8 cellular contexts compared by ENCODE assay signal in the genomic region with DNA sequence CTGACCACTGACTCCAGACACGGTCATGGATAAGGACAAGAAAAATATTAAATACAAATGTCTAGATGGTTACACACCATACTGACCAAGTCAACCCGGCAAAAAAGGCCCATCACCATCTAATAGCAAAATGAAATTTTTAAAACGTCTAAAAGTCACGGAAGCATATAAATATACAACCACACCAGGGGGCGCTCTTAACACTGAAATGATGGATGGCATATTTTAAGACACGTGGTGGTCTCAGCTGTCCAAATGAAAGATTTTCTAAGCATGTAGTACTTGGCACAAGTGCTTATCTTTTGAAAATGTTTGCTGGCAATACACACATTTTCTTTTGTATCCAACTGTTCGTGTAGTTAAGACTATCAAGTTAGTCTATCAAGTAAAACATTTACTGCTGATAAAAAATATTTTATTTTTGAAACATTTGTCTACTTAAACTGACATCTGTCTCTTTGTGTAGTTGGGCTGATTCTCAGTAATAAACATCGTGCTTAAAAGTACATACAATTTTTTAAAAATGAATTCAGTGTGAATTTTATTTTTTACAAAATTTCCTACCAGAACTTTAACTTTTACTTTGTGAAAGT.
A peak's percentile ranks its signal among the peaks of the same experiment; 100 is the strongest.
DNase-seq lines count a peak whose midpoint lies in the region; ATAC-seq, FAIRE-seq and TF ChIP-seq lines count a peak whose summit lies in the region.

No MANE protein-coding gene starts in this region.

- H3K27me3 Mint-ChIP-seq in activated T-cell treated with anti-CD3 and anti-CD28 coated beads, Interleukin-2, amount 50 U/mL, for 4 hours (ENCODE audit: low read depth) = no peaks in the 10 kb centered on the region

- POLR2A ChIA-PET in GM10248 (lab: Yijun Ruan, JAX) = no interaction called here

- peak; percentile 26 for DNase-seq in GM10248 (ENCODE audit: extremely low spot score)
- DNase-seq in NOMO-1 treated with DMSO at 0.1 percent for 48 hours (lab: John Stamatoyannopoulos, UW; ENCODE audit: unreplicated experiment) = peak; percentile 54
- peak; percentile 12 for DNase-seq in activated T-cell treated with anti-CD3 and anti-CD28 coated beads, Interleukin-2, amount 50 U/mL, for 4 hours
- DNase-seq in head of caudate nucleus = peak in 35 of 42 donors; percentile 13 to 88 (median 62)
- peak; percentile 56 for DNase-seq in smooth muscle cell of the brain vasculature (ENCODE audit: low read depth, low spot score)

- ATAC-seq in HG03342 (IDR thresholded peaks at IDR 0.05; ENCODE audit: unreplicated experiment) (peak; percentile 69), HG02973 (IDR thresholded peaks at IDR 0.05; ENCODE audit: unreplicated experiment) (no peak)
- ATAC-seq in activated T-cell treated with anti-CD3 and anti-CD28 coated beads, Interleukin-2, amount 50 U/mL, for 4 hours = no peak

- CTCF ChIA-PET in GM10248 (lab: Yijun Ruan, JAX) = interaction anchor here (1.1 to 3.1 kb wide), 11 partner anchors 8 to 539 kb away, joined by 3 to 24 read pairs (median 5); no protein-coding TSS in a partner anchor

- H3K4me3 Mint-ChIP-seq in activated T-cell treated with anti-CD3 and anti-CD28 coated beads, Interleukin-2, amount 50 U/mL, for 4 hours = no peak overlapping the region

- intact Hi-C loops in head of caudate nucleus (cut with DNase I) = loop anchor here (5.0 to 10.0 kb wide), 2 partner anchors 188 to 540 kb away; a partner anchor contains a TSS

- peak; percentile 68 for TF ChIP-seq CTCF in GM10248 (IDR thresholded peaks at IDR 0.05; ENCODE audit: control extremely low read depth, extremely low read depth, low read depth, missing control alignments)

- no peaks in the 10 kb centered on the region for H3K9me3 Mint-ChIP-seq in activated T-cell treated with anti-CD3 and anti-CD28 coated beads, Interleukin-2, amount 50 U/mL, for 4 hours

- peak; percentile 72 for FAIRE-seq in A204.1 (lab: Jason Lieb, UNC)

- H3K4me1 Mint-ChIP-seq in activated T-cell treated with anti-CD3 and anti-CD28 coated beads, Interleukin-2, amount 50 U/mL, for 4 hours (ENCODE audit: low read depth) = no peaks in the 10 kb centered on the region

- H3K36me3 Mint-ChIP-seq in activated T-cell treated with anti-CD3 and anti-CD28 coated beads, Interleukin-2, amount 50 U/mL, for 4 hours (ENCODE audit: insufficient read depth) = no peaks in the 10 kb centered on the region

Comparison
In these comparisons a context has a peak if more than half of its experiments do, and no peak if none do; other contexts are left out.
1. DNase-seq: peak in every context shown above with its lines; median percentile 62 in head of caudate nucleus; 56 in smooth muscle cell of the brain vasculature; 54 in NOMO-1 treated with DMSO at 0.1 percent for 48 hours; 26 in GM10248; 12 in activated T-cell treated with anti-CD3 and anti-CD28 coated beads, Interleukin-2, amount 50 U/mL, for 4 hours.